16 cellular contexts compared by ENCODE assay signal in genomic region chr6:15242937-15243614, GRCh38. TPM values are rescaled to one million over a fixed set of nuclear protein-coding genes. Genes with fewer than 3 reads are reported as not detected.
DNase-seq lines count a peak whose midpoint lies in the region; ATAC-seq and TF ChIP-seq lines count a peak whose summit lies in the region.
"Had no signal": no experiment of that assay in that cellular context is flagged by ENCODE, and none has a peak within 500 bp of the region (broad histone marks: within the 10 kb centered on the region; RNA-seq: fewer than 3 reads in every experiment).

No MANE protein-coding gene starts in this region.

- no peaks in the 10 kb centered on the region for H3K27me3 ChIP-seq in CD4-positive, CD25-positive, alpha-beta regulatory T cell (ENCODE audit: control insufficient read depth, insufficient read depth, low read length)
- no peaks in the 10 kb centered on the region for H3K27me3 ChIP-seq in HL-60 (ENCODE audit: insufficient read depth, poor library complexity, severe bottlenecking)
- H3K27me3 ChIP-seq in uterus, result no peaks in the 10 kb centered on the region
- H3K27me3 ChIP-seq in gastroesophageal sphincter, result no peaks in the 10 kb centered on the region
- H3K27me3 ChIP-seq: ascending aorta, BE2C, dorsolateral prefrontal cortex, Peyer's patch, tibial nerve had no signal

- 100% methylated on average over 1 of the region's 1 CpG; no CpG with 5 or more reads in 1 of the 2 donors for WGBS in gastroesophageal sphincter (ENCODE audit: low coverage in 1 of 2), 2 donors

- TF ChIP-seq CTCF in HL-60 (IDR thresholded peaks at IDR 0.05; ENCODE audit: insufficient read depth, low read length) (no peak), nephron progenitor cell (IDR thresholded peaks at IDR 0.05) (no peak), uterus (IDR thresholded peaks at IDR 0.05) (no peak), gastroesophageal sphincter (IDR thresholded peaks at IDR 0.05) (no peak)

- intact Hi-C loops in uterus (cut with DNase I; ENCODE audit: low total_unique reads), result no loop called here

- H3K27ac ChIP-seq in CD4-positive, CD25-positive, alpha-beta regulatory T cell (ENCODE audit: insufficient read depth, low read length, poor library complexity, severe bottlenecking), result no peak overlapping the region
- H3K27ac ChIP-seq in HL-60 (replicated peaks) (peak overlapping the region; percentile 5), uterus (no peak overlapping the region), gastroesophageal sphincter (peak overlapping the region in 1 of 4 donors; percentile 7)
- H3K27ac ChIP-seq: ascending aorta, Peyer's patch had no signal

- no peak for TF ChIP-seq POLR2A in uterus (IDR thresholded peaks at IDR 0.05)
- no peak for TF ChIP-seq POLR2A in gastroesophageal sphincter (IDR thresholded peaks at IDR 0.05)

- no peak overlapping the region for H3K4me3 ChIP-seq in CD4-positive, CD25-positive, alpha-beta regulatory T cell (ENCODE audit: low read depth, low read length)
- H3K4me3 ChIP-seq in HL-60 (replicated peaks; ENCODE audit: insufficient read depth, low read length) (no peak overlapping the region), uterus (no peak overlapping the region), gastroesophageal sphincter (no peak overlapping the region)
- H3K4me3 ChIP-seq: ascending aorta, Peyer's patch, tibial nerve had no signal

- H3K4me1 Mint-ChIP-seq in CD4-positive, CD25-positive, alpha-beta regulatory T cell, result peaks cover 0 to 26% (median 16%) of the 10 kb centered on the region in 4 donors
- H3K4me1 Mint-ChIP-seq in nephron progenitor cell, result peaks cover 18% of the 10 kb centered on the region

- H3K36me3 Mint-ChIP-seq in CD4-positive, CD25-positive, alpha-beta regulatory T cell, result peaks cover 3% of the 10 kb centered on the region
- H3K36me3 Mint-ChIP-seq in nephron progenitor cell (ENCODE audit: low read depth), result no peaks in the 10 kb centered on the region

- no peaks in the 10 kb centered on the region for H3K36me3 ChIP-seq in CD4-positive, CD25-positive, alpha-beta regulatory T cell (ENCODE audit: control insufficient read depth, insufficient read depth, low read length)
- H3K36me3 ChIP-seq in uterus (no peaks in the 10 kb centered on the region), gastroesophageal sphincter (no peaks in the 10 kb centered on the region)
- H3K36me3 ChIP-seq: ascending aorta, BE2C, Peyer's patch, tibial nerve had no signal

- ATAC-seq in CD4-positive, CD25-positive, alpha-beta regulatory T cell (ENCODE audit: low read depth in 2 of 2), result no peak
- no peak for ATAC-seq in gastroesophageal sphincter

- no peaks in the 10 kb centered on the region for H3K9me3 Mint-ChIP-seq in CD4-positive, CD25-positive, alpha-beta regulatory T cell
- no peaks in the 10 kb centered on the region for H3K9me3 Mint-ChIP-seq in nephron progenitor cell
- H3K9me3 Mint-ChIP-seq: activated CD4-positive, alpha-beta T cell treated with anti-CD3 and anti-CD28 coated beads, Interleukin-2, amount 10 ng/mL, durations not matched to agents 7 days and 5 days had no signal

- peaks cover 40% of the 10 kb centered on the region for H3K27me3 Mint-ChIP-seq in CD4-positive, CD25-positive, alpha-beta regulatory T cell
- peaks cover 6% of the 10 kb centered on the region for H3K27me3 Mint-ChIP-seq in nephron progenitor cell (ENCODE audit: low read depth, poor library complexity)
- H3K27me3 Mint-ChIP-seq: activated CD4-positive, alpha-beta T cell treated with anti-CD3 and anti-CD28 coated beads, Interleukin-2, amount 10 ng/mL, durations not matched to agents 7 days and 5 days had no signal

- no peak for DNase-seq in CD4-positive, CD25-positive, alpha-beta regulatory T cell
- DNase-seq in HL-60 (ENCODE audit: low read depth in 1 of 2, low spot score in 1 of 2) (no peak), dermis blood vessel endothelial cell (peak; percentile 68), nephron progenitor cell (no peak), uterus (no peak), NCI-H146 (lab: John Stamatoyannopoulos, UW) (no peak), SKM-1 treated with dmso at 0.1 percent for 144 hours (lab: John Stamatoyannopoulos, UW; ENCODE audit: unreplicated experiment) (no peak)
- DNase-seq: activated CD4-positive, alpha-beta T cell treated with anti-CD3 and anti-CD28 coated beads, Interleukin-2, amount 10 ng/mL, durations not matched to agents 7 days and 5 days; BE2C; dorsolateral prefrontal cortex; NCI-H1436 treated with DMSO at 0.1 percent for 48 hours; NCI-H510A treated with DMSO at 0.1 percent for 48 hours; Peyer's patch had no signal

- no peak for TF ChIP-seq EP300 in gastroesophageal sphincter (IDR thresholded peaks at IDR 0.05)

- H3K27ac Mint-ChIP-seq in CD4-positive, CD25-positive, alpha-beta regulatory T cell, result no peak overlapping the region
- H3K27ac Mint-ChIP-seq in nephron progenitor cell, result no peak overlapping the region
- H3K27ac Mint-ChIP-seq: activated CD4-positive, alpha-beta T cell treated with anti-CD3 and anti-CD28 coated beads, Interleukin-2, amount 10 ng/mL, durations not matched to agents 7 days and 5 days had no signal

- H3K4me1 ChIP-seq in CD4-positive, CD25-positive, alpha-beta regulatory T cell (ENCODE audit: control insufficient read depth, insufficient read depth, low read length, poor library complexity, severe bottlenecking), result peaks cover 24% of the 10 kb centered on the region
- no peaks in the 10 kb centered on the region for H3K4me1 ChIP-seq in uterus
- H3K4me1 ChIP-seq in gastroesophageal sphincter, result peaks cover 0 to 41% (median 8%) of the 10 kb centered on the region in 3 donors
- H3K4me1 ChIP-seq: BE2C, Peyer's patch had no signal

- H3K9me3 ChIP-seq in CD4-positive, CD25-positive, alpha-beta regulatory T cell (ENCODE audit: control insufficient read depth in 2 of 2, low read length in 2 of 2), result no peaks in the 10 kb centered on the region
- no peaks in the 10 kb centered on the region for H3K9me3 ChIP-seq in uterus
- no peaks in the 10 kb centered on the region for H3K9me3 ChIP-seq in gastroesophageal sphincter
- H3K9me3 ChIP-seq: ascending aorta, BE2C, Peyer's patch, tibial nerve had no signal

- H3K4me3 Mint-ChIP-seq in CD4-positive, CD25-positive, alpha-beta regulatory T cell, result peak overlapping the region; percentile 77 to 100 (median 89)
- peak overlapping the region; percentile 86 for H3K4me3 Mint-ChIP-seq in nephron progenitor cell

RNA-seq across cellular contexts. Expression of gene JARID2, which starts 2.8 kb away (rescaled TPM):
- 26.1 TPM for total RNA-seq in CD4-positive, CD25-positive, alpha-beta regulatory T cell
- polyA plus RNA-seq in CD4-positive, CD25-positive, alpha-beta regulatory T cell, result 1 to 10 TPM; 4.1 to 7.0 (median 5.2) TPM
- total RNA-seq in dermis blood vessel endothelial cell, result 15.3 and 17.6 TPM in 2 replicates
- total RNA-seq in uterus, result 10 to 100 TPM in 2 of 4 donors, 1 to 10 TPM in 2; 2.6 to 15.8 (median 8.0) TPM
- 10 to 100 TPM in 1 of 4 donors, 1 to 10 TPM in 3; 6.8 to 12.3 (median 8.5) TPM for total RNA-seq in gastroesophageal sphincter
